10 cellular contexts compared by ENCODE assay signal in the genomic region with DNA sequence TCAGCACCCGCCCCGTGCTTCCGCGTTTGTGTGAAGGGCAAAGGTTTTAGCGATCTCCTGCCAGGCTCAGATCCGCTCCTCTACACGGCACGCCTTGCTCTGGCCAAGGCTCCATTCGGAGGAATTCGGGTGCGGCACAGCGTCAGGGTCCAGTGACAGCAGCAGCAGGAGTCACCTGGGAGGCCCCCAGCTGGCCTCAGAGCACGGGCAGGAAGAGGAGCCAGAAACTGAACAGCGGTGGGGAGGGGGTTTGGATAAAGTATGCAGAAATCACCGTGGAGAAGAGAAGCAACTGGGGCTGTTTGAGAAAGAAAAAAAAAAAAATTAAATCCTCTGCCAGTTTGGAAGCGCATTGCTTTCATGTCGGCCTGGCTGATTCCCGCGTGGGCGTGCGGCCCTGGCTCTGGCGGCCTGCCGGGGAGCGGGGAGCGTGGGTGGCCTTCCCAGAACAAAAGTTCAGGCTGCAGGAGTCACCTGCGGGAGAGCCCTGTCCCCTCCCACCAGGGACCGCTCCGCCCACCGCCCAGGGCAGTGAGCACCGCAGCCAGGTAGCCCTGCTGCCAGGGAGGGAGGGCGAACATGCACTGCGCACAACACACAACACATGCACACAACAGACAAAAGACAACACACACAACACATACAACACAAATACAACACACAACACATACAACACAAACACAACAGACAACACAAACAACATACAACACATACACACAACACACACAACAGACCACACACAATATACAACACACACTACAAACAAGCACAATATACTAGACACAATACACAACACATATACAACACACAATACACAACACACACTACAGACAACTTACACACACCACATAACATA.
A peak's percentile ranks its signal among the peaks of the same experiment; 100 is the strongest.
DNase-seq lines count a peak whose midpoint lies in the region; ATAC-seq and TF ChIP-seq lines count a peak whose summit lies in the region.
"Had no signal": no experiment of that assay in that cellular context is flagged by ENCODE, and none has a peak within 500 bp of the region (broad histone marks: within the 10 kb centered on the region; RNA-seq: fewer than 3 reads in every experiment).

No MANE protein-coding gene starts in this region.

- H3K9me3 Mint-ChIP-seq in activated CD4-positive, alpha-beta T cell treated with anti-CD3 and anti-CD28 coated beads for 36 hours (ENCODE audit: low read depth): no peaks in the 10 kb centered on the region
- no peaks in the 10 kb centered on the region for H3K9me3 Mint-ChIP-seq in glutamatergic neuron (ENCODE audit: unreplicated experiment)

- H3K79me1 ChIP-seq in trophoblast cell (ENCODE audit: low read length): no peaks in the 10 kb centered on the region

- H3K23ac ChIP-seq in trophoblast cell (ENCODE audit: low read length): no peak overlapping the region

- peak; percentile 61 for DNase-seq in activated CD4-positive, alpha-beta T cell treated with anti-CD3 and anti-CD28 coated beads for 36 hours
- DNase-seq in activated CD4-positive, alpha-beta T cell treated with anti-CD3 and anti-CD28 coated beads for 1 hour: no peak
- DNase-seq in glutamatergic neuron: peak; percentile 44
- DNase-seq in trophoblast cell: peak; percentile 76 to 77

- no peak overlapping the region for H4K12ac ChIP-seq in trophoblast cell (ENCODE audit: low read depth, low read length)

- peaks cover 8 to 19% of the 10 kb centered on the region in 2 experiments for H3K4me1 ChIP-seq in trophoblast cell (ENCODE audit: control insufficient read depth in 1 of 2, insufficient read depth in 2 of 2, low read length in 2 of 2)

- no peaks in the 10 kb centered on the region for H3K27me3 ChIP-seq in trophoblast cell (ENCODE audit: insufficient read depth, low read length)

- no peak overlapping the region for H3K4me3 ChIP-seq in trophoblast cell (ENCODE audit: low read depth, low read length)
- H3K4me3 ChIP-seq: SK-N-MC had no signal

- no peak overlapping the region for H3K18ac ChIP-seq in trophoblast cell (ENCODE audit: low read length)

- no peak overlapping the region for H3K27ac ChIP-seq in trophoblast cell (ENCODE audit: low read depth, low read length)
- H3K27ac ChIP-seq: SK-N-MC had no signal

- no peak overlapping the region for H3K9ac ChIP-seq in trophoblast cell (ENCODE audit: low read length)

- peaks cover 3% of the 10 kb centered on the region for H3K9me3 ChIP-seq in trophoblast cell (ENCODE audit: insufficient read depth, low read depth, low read length)

- TF ChIP-seq CTCF in glutamatergic neuron (IDR thresholded peaks at IDR 0.05; ENCODE audit: partially characterized antibody, unreplicated experiment): no peak

- peaks cover 18% of the 10 kb centered on the region for H3K4me1 Mint-ChIP-seq in activated CD4-positive, alpha-beta T cell treated with anti-CD3 and anti-CD28 coated beads for 36 hours
- no peaks in the 10 kb centered on the region for H3K4me1 Mint-ChIP-seq in glutamatergic neuron (ENCODE audit: low read depth, unreplicated experiment)
- H3K4me1 Mint-ChIP-seq: CD4-positive, CD25-positive, alpha-beta regulatory T cell had no signal

- H3K79me2 ChIP-seq in trophoblast cell (ENCODE audit: control insufficient read depth, insufficient read depth, low read length, poor library complexity): no peaks in the 10 kb centered on the region

- peaks cover 15% of the 10 kb centered on the region for H3K27me3 Mint-ChIP-seq in activated CD4-positive, alpha-beta T cell treated with anti-CD3 and anti-CD28 coated beads for 36 hours
- no peaks in the 10 kb centered on the region for H3K27me3 Mint-ChIP-seq in glutamatergic neuron (ENCODE audit: unreplicated experiment)

- no peak overlapping the region for H2BK12ac ChIP-seq in trophoblast cell (ENCODE audit: low read length)

- no peak overlapping the region for H3K27ac Mint-ChIP-seq in activated CD4-positive, alpha-beta T cell treated with anti-CD3 and anti-CD28 coated beads for 36 hours
- H3K27ac Mint-ChIP-seq in glutamatergic neuron (ENCODE audit: unreplicated experiment): no peak overlapping the region
- H3K27ac Mint-ChIP-seq: CD4-positive, CD25-positive, alpha-beta regulatory T cell had no signal

- H2AK5ac ChIP-seq in trophoblast cell (ENCODE audit: low read length): no peak overlapping the region

- no peak overlapping the region for H3K14ac ChIP-seq in trophoblast cell (ENCODE audit: low read length)

- POLR2A ChIA-PET in activated CD4-positive, alpha-beta T cell treated with anti-CD3 and anti-CD28 coated beads for 36 hours (lab: Charles Lee): no interaction called here

- no CpG with 5 or more reads among the region's 32 CpGs for WGBS in trophoblast cell (ENCODE audit: extremely low coverage, insufficient coverage, insufficient read length)

- peak overlapping the region; percentile 51 for H3K4me2 ChIP-seq in trophoblast cell (ENCODE audit: low read length)

- H3K36me3 ChIP-seq in trophoblast cell (ENCODE audit: control insufficient read depth in 1 of 2, insufficient read depth in 2 of 2, low read length in 2 of 2): no peaks in the 10 kb centered on the region

- no peak overlapping the region for H2AFZ ChIP-seq in trophoblast cell (ENCODE audit: insufficient read depth, low read length, poor library complexity)

- intact Hi-C loops in activated CD4-positive, alpha-beta T cell treated with anti-CD3 and anti-CD28 coated beads for 36 hours (cut with DNase I, micrococcal nuclease): loop anchor here (5.0 to 10.0 kb wide), 2 partner anchors 71 to 76 kb away; no protein-coding TSS in a partner anchor

- CTCF ChIA-PET in activated CD4-positive, alpha-beta T cell treated with anti-CD3 and anti-CD28 coated beads for 36 hours (lab: Charles Lee): no interaction called here

- ATAC-seq in activated CD4-positive, alpha-beta T cell treated with anti-CD3 and anti-CD28 coated beads for 36 hours: no peak
- ATAC-seq in SK-N-SH treated with all-trans-retinoic acid at 6 μM for 48 hours: peak; percentile 37
- ATAC-seq in HG03565 (IDR thresholded peaks at IDR 0.05; ENCODE audit: unreplicated experiment): no peak
- ATAC-seq in HG02642 (IDR thresholded peaks at IDR 0.05; ENCODE audit: poor library complexity, unreplicated experiment): no peak
- no peak for ATAC-seq in GM21576 (IDR thresholded peaks at IDR 0.05; ENCODE audit: unreplicated experiment)

- no peak overlapping the region for H4K91ac ChIP-seq in trophoblast cell (ENCODE audit: low read depth, low read length)

- H2BK5ac ChIP-seq in trophoblast cell (ENCODE audit: low read depth, low read length, poor library complexity): no peak overlapping the region

- H3K4me3 Mint-ChIP-seq in activated CD4-positive, alpha-beta T cell treated with anti-CD3 and anti-CD28 coated beads for 36 hours: no peak overlapping the region
- H3K4me3 Mint-ChIP-seq in glutamatergic neuron (ENCODE audit: unreplicated experiment): peak overlapping the region; percentile 39
- H3K4me3 Mint-ChIP-seq: CD4-positive, CD25-positive, alpha-beta regulatory T cell had no signal

- no peak overlapping the region for H3K4ac ChIP-seq in trophoblast cell (ENCODE audit: low read depth, low read length)

- H4K8ac ChIP-seq in trophoblast cell (ENCODE audit: low read depth, low read length): no peak overlapping the region

- H3K36me3 Mint-ChIP-seq in activated CD4-positive, alpha-beta T cell treated with anti-CD3 and anti-CD28 coated beads for 36 hours (ENCODE audit: low read depth): no peaks in the 10 kb centered on the region
- H3K36me3 Mint-ChIP-seq in glutamatergic neuron (ENCODE audit: unreplicated experiment): no peaks in the 10 kb centered on the region
- H3K36me3 Mint-ChIP-seq: CD4-positive, CD25-positive, alpha-beta regulatory T cell had no signal

- no peak overlapping the region for H2BK120ac ChIP-seq in trophoblast cell (ENCODE audit: insufficient read depth, low read length, poor library complexity)

TF ChIP-seq in SK-N-SH treated with all-trans-retinoic acid at 6 μM for 48 hours, 23 proteins besides CTCF, POLR2A, EP300 and RAD21 (continues in another document):
- TF ChIP-seq ZNF8 (CRISPR knock-in tag; IDR thresholded peaks at IDR 0.05) (no peak), RARB (CRISPR knock-in tag; IDR thresholded peaks at IDR 0.05) (no peak), OSR1 (CRISPR knock-in tag; IDR thresholded peaks at IDR 0.05) (no peak), BACH2 (CRISPR knock-in tag; IDR thresholded peaks at IDR 0.05; ENCODE audit: borderline replicate concordance) (no peak), ESRRG (CRISPR knock-in tag; IDR thresholded peaks at IDR 0.05) (no peak), ARNTL (CRISPR knock-in tag; IDR thresholded peaks at IDR 0.05; ENCODE audit: borderline replicate concordance, low read depth) (no peak), ZC3H10 (CRISPR knock-in tag; IDR thresholded peaks at IDR 0.05) (no peak), GLIS3 (CRISPR knock-in tag; IDR thresholded peaks at IDR 0.05) (no peak), TCF4 (CRISPR knock-in tag; IDR thresholded peaks at IDR 0.05; ENCODE audit: borderline replicate concordance) (no peak), ZNF70 (CRISPR knock-in tag; IDR thresholded peaks at IDR 0.05) (no peak), SNAI2 (CRISPR knock-in tag; IDR thresholded peaks at IDR 0.05) (no peak)
- TF ChIP-seq, protein P1, sequence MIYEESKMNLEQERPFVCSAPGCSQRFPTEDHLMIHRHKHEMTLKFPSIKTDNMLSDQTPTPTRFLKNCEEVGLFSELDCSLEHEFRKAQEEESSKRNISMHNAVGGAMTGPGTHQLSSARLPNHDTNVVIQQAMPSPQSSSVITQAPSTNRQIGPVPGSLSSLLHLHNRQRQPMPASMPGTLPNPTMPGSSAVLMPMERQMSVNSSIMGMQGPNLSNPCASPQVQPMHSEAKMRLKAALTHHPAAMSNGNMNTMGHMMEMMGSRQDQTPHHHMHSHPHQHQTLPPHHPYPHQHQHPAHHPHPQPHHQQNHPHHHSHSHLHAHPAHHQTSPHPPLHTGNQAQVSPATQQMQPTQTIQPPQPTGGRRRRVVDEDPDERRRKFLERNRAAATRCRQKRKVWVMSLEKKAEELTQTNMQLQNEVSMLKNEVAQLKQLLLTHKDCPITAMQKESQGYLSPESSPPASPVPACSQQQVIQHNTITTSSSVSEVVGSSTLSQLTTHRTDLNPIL (CRISPR knock-in tag; IDR thresholded peaks at IDR 0.05; ENCODE audit: low read depth): no peak
- TF ChIP-seq, protein P2, sequence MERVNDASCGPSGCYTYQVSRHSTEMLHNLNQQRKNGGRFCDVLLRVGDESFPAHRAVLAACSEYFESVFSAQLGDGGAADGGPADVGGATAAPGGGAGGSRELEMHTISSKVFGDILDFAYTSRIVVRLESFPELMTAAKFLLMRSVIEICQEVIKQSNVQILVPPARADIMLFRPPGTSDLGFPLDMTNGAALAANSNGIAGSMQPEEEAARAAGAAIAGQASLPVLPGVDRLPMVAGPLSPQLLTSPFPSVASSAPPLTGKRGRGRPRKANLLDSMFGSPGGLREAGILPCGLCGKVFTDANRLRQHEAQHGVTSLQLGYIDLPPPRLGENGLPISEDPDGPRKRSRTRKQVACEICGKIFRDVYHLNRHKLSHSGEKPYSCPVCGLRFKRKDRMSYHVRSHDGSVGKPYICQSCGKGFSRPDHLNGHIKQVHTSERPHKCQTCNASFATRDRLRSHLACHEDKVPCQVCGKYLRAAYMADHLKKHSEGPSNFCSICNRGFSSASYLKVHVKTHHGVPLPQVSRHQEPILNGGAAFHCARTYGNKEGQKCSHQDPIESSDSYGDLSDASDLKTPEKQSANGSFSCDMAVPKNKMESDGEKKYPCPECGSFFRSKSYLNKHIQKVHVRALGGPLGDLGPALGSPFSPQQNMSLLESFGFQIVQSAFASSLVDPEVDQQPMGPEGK (CRISPR knock-in tag; IDR thresholded peaks at IDR 0.05; ENCODE audit: borderline replicate concordance): no peak
